2 cellular contexts compared by ENCODE assay signal in the genomic region with DNA sequence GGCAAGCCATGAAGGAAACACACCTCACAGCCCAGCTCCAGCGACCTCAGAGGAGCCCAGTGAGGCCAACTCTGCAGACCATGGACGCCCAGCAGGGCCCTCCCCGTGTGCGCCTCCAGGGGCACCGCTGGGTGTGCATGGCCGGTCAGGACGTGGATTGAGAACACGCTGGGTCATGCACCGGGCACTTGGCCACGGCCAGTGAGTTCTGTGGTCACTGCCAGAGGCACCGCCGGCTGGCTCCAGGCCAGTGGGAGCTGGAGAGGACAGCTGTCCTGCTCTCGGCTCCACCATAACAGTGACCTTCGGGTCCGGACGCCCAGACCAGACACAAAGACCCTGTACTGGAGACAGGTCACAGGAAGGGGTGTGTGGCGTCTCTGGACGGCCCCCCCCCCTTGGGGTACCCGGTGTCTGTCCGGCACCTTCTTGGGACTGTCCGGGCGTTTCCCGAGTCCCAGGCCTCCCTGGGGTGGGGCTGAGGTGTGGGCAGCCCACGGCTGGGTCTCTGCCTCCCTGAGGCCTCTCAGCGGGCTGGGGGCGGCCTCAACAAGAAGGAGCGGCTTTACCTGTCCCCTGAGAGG.
TF ChIP-seq lines count a peak whose summit lies in the region.

No MANE protein-coding gene starts in this region.

TF ChIP-seq in GM23338, 12 proteins besides CTCF, POLR2A, EP300 and RAD21 (continued from another document):
- TF ChIP-seq, protein P1, sequence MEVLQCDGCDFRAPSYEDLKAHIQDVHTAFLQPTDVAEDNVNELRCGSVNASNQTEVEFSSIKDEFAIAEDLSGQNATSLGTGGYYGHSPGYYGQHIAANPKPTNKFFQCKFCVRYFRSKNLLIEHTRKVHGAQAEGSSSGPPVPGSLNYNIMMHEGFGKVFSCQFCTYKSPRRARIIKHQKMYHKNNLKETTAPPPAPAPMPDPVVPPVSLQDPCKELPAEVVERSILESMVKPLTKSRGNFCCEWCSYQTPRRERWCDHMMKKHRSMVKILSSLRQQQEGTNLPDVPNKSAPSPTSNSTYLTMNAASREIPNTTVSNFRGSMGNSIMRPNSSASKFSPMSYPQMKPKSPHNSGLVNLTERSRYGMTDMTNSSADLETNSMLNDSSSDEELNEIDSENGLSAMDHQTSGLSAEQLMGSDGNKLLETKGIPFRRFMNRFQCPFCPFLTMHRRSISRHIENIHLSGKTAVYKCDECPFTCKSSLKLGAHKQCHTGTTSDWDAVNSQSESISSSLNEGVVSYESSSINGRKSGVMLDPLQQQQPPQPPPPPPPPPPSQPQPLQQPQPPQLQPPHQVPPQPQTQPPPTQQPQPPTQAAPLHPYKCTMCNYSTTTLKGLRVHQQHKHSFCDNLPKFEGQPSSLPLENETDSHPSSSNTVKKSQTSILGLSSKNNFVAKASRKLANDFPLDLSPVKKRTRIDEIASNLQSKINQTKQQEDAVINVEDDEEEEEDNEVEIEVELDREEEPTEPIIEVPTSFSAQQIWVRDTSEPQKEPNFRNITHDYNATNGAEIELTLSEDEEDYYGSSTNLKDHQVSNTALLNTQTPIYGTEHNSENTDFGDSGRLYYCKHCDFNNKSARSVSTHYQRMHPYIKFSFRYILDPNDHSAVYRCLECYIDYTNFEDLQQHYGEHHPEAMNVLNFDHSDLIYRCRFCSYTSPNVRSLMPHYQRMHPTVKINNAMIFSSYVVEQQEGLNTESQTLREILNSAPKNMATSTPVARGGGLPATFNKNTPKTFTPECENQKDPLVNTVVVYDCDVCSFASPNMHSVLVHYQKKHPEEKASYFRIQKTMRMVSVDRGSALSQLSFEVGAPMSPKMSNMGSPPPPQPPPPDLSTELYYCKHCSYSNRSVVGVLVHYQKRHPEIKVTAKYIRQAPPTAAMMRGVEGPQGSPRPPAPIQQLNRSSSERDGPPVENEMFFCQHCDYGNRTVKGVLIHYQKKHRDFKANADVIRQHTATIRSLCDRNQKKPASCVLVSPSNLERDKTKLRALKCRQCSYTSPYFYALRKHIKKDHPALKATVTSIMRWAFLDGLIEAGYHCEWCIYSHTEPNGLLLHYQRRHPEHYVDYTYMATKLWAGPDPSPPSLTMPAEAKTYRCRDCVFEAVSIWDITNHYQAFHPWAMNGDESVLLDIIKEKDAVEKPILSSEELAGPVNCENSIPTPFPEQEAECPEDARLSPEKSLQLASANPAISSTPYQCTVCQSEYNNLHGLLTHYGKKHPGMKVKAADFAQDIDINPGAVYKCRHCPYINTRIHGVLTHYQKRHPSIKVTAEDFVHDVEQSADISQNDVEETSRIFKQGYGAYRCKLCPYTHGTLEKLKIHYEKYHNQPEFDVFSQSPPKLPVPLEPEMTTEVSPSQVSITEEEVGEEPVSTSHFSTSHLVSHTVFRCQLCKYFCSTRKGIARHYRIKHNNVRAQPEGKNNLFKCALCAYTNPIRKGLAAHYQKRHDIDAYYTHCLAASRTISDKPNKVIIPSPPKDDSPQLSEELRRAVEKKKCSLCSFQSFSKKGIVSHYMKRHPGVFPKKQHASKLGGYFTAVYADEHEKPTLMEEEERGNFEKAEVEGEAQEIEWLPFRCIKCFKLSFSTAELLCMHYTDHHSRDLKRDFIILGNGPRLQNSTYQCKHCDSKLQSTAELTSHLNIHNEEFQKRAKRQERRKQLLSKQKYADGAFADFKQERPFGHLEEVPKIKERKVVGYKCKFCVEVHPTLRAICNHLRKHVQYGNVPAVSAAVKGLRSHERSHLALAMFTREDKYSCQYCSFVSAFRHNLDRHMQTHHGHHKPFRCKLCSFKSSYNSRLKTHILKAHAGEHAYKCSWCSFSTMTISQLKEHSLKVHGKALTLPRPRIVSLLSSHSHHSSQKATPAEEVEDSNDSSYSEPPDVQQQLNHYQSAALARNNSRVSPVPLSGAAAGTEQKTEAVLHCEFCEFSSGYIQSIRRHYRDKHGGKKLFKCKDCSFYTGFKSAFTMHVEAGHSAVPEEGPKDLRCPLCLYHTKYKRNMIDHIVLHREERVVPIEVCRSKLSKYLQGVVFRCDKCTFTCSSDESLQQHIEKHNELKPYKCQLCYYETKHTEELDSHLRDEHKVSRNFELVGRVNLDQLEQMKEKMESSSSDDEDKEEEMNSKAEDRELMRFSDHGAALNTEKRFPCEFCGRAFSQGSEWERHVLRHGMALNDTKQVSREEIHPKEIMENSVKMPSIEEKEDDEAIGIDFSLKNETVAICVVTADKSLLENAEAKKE (CRISPR knock-in tag; IDR thresholded peaks at IDR 0.05) = no peak
- no peak for TF ChIP-seq CREB1 (CRISPR knock-in tag; IDR thresholded peaks at IDR 0.05; ENCODE audit: low read depth)
- TF ChIP-seq NANOG (IDR thresholded peaks at IDR 0.05; ENCODE audit: borderline replicate concordance) = no peak
- TF ChIP-seq JUNB (IDR thresholded peaks at IDR 0.05; ENCODE audit: unreplicated experiment) = no peak

TF ChIP-seq in K562, 482 proteins besides CTCF, POLR2A, EP300 and RAD21 (continued from another document):
- TF ChIP-seq, protein P2, sequence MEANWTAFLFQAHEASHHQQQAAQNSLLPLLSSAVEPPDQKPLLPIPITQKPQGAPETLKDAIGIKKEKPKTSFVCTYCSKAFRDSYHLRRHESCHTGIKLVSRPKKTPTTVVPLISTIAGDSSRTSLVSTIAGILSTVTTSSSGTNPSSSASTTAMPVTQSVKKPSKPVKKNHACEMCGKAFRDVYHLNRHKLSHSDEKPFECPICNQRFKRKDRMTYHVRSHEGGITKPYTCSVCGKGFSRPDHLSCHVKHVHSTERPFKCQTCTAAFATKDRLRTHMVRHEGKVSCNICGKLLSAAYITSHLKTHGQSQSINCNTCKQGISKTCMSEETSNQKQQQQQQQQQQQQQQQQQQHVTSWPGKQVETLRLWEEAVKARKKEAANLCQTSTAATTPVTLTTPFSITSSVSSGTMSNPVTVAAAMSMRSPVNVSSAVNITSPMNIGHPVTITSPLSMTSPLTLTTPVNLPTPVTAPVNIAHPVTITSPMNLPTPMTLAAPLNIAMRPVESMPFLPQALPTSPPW (CRISPR knock-in tag; IDR thresholded peaks at IDR 0.05) = 0 out of 2 replicates have a peak, but pooled peaks have one; percentile 0
TF ChIP-seq in K562: peak in this region for 1.
